16 cellular contexts compared by ENCODE assay signal in genomic region chr17:72466606-72467005, GRCh38.
DNase-seq lines count a peak whose midpoint lies in the region; ATAC-seq, FAIRE-seq and TF ChIP-seq lines count a peak whose summit lies in the region.
"Had no signal": no experiment of that assay in that cellular context is flagged by ENCODE, and none has a peak within 500 bp of the region (broad histone marks: within the 10 kb centered on the region; RNA-seq: fewer than 3 reads in every experiment).

No MANE protein-coding gene starts in this region.

- intact Hi-C loops in uterus (cut with DNase I; ENCODE audit: low total_unique reads), result no loop called here

- no peaks in the 10 kb centered on the region for H3K9me1 ChIP-seq in keratinocyte (ENCODE audit: control insufficient read depth, extremely low read depth, insufficient read depth, low read length)

- H3K4me2 ChIP-seq in OCI-LY3 (ENCODE audit: low read length), result peak overlapping the region; percentile 71
- peak overlapping the region; percentile 89 for H3K4me2 ChIP-seq in keratinocyte (ENCODE audit: control insufficient read depth, extremely low read depth, insufficient read depth, low read depth, low read length)

- ATAC-seq in GM18498 (IDR thresholded peaks at IDR 0.05; ENCODE audit: unreplicated experiment) (peak; percentile 2), HG02588 (IDR thresholded peaks at IDR 0.05; ENCODE audit: unreplicated experiment) (peak; percentile 6)
- ATAC-seq: activated CD8-positive, alpha-beta T cell treated with anti-CD3 and anti-CD28 coated beads, Interleukin-2, amount 10 ng/mL, durations not matched to agents 7 days and 5 days; gastroesophageal sphincter had no signal

- H2AFZ ChIP-seq in OCI-LY3 (ENCODE audit: low read depth, low read length) (no peak overlapping the region), keratinocyte (ENCODE audit: control insufficient read depth, low read length) (no peak overlapping the region)

- no peaks in the 10 kb centered on the region for H3K36me3 ChIP-seq in OCI-LY3 (replicated peaks; ENCODE audit: low read depth, low read length)
- peaks cover 0 to 5% of the 10 kb centered on the region in 2 experiments for H3K36me3 ChIP-seq in keratinocyte (ENCODE audit: control insufficient read depth in 2 of 2, extremely low read depth in 1 of 2, insufficient read depth in 2 of 2, low read length in 2 of 2)
- H3K36me3 ChIP-seq in uterus, result no peaks in the 10 kb centered on the region
- H3K36me3 ChIP-seq: gastroesophageal sphincter, tibial nerve had no signal

- H3K27ac ChIP-seq in OCI-LY3 (ENCODE audit: low read length), result no peak overlapping the region
- peak overlapping the region; percentile 94 for H3K27ac ChIP-seq in keratinocyte (ENCODE audit: control insufficient read depth, insufficient read depth, low read length)
- no peak overlapping the region for H3K27ac ChIP-seq in uterus
- H3K27ac ChIP-seq: gastroesophageal sphincter had no signal

- in situ Hi-C loops in ACHN (cut with HindIII; ENCODE audit: low pct_ligation_motif_present, low pct_unique_long_range_greater_than_20kb, low sequenced_read_pairs), result no loop called here

- H3K4me3 ChIP-seq in OCI-LY3 (ENCODE audit: low read length) (no peak overlapping the region), keratinocyte (ENCODE audit: control insufficient read depth in 2 of 3, extremely low read depth in 1 of 3, insufficient read depth in 2 of 3, low read depth in 1 of 3, low read length in 3 of 3) (no peak overlapping the region), uterus (no peak overlapping the region)
- H3K4me3 ChIP-seq: gastroesophageal sphincter, tibial nerve had no signal

- H3K9ac ChIP-seq in OCI-LY3 (ENCODE audit: low read length), result no peak overlapping the region
- peak overlapping the region; percentile 35 for H3K9ac ChIP-seq in keratinocyte (ENCODE audit: control insufficient read depth, extremely low read depth, insufficient read depth, low read length)

- no peaks in the 10 kb centered on the region for H3K9me3 ChIP-seq in OCI-LY3 (ENCODE audit: insufficient read depth, low read length)
- peaks cover 8% of the 10 kb centered on the region for H3K9me3 ChIP-seq in keratinocyte (ENCODE audit: control insufficient read depth, low read depth, low read length)
- H3K9me3 ChIP-seq in uterus, result no peaks in the 10 kb centered on the region

- DNase-seq in keratinocyte (ENCODE audit: low read depth, low spot score) (no peak), SHP77 (lab: John Stamatoyannopoulos, UW) (no peak), ACHN (no peak), uterus (no peak)
- DNase-seq in activated CD4-positive, alpha-beta T cell treated with anti-CD3 and anti-CD28 coated beads, Interleukin-2, amount 50 U/mL, for 1 hour, result no peak
- DNase-seq: activated CD8-positive, alpha-beta T cell treated with anti-CD3 and anti-CD28 coated beads, Interleukin-2, amount 10 ng/mL, durations not matched to agents 7 days and 5 days; activated gamma-delta T cell treated with Interleukin-2 at 50 U/mL for 16 hours; endodermal cell; NCI-H1092; NCI-H510A treated with DMSO at 0.1 percent for 48 hours; posterior cingulate gyrus had no signal

- H3K4me1 ChIP-seq in OCI-LY3 (ENCODE audit: low read length), result peaks cover 35% of the 10 kb centered on the region
- peaks cover 75% of the 10 kb centered on the region for H3K4me1 ChIP-seq in keratinocyte (ENCODE audit: control insufficient read depth, extremely low read depth, insufficient read depth, low read length)
- no peaks in the 10 kb centered on the region for H3K4me1 ChIP-seq in uterus
- H3K4me1 ChIP-seq: gastroesophageal sphincter had no signal

- no peak for TF ChIP-seq CTCF in OCI-LY3 (IDR thresholded peaks at IDR 0.05; ENCODE audit: low read depth, low read length)
- no peak for TF ChIP-seq CTCF in keratinocyte (optimal IDR thresholded peaks at IDR 0.05 in 1 of 3, IDR thresholded peaks at IDR 0.05 in 1 of 3, conservative IDR thresholded peaks at IDR 0.05 in 1 of 3; ENCODE audit: extremely low read depth in 1 of 3, insufficient read depth in 2 of 3, low read length in 3 of 3)
- TF ChIP-seq CTCF in uterus (IDR thresholded peaks at IDR 0.05), result no peak

- dilution Hi-C loops in keratinocyte (cut with MboI; ENCODE audit: extremely low pct_ligation_motif_present, low sequenced_read_pairs), result no loop called here

- FAIRE-seq in keratinocyte (lab: Jason Lieb, UNC), result no peak

- H3K79me2 ChIP-seq in OCI-LY3 (ENCODE audit: low read length) (no peaks in the 10 kb centered on the region), keratinocyte (ENCODE audit: control insufficient read depth, insufficient read depth, low read length) (peaks cover 85% of the 10 kb centered on the region)

- H3K27me3 ChIP-seq in OCI-LY3 (ENCODE audit: low read depth, low read length), result peaks cover 14% of the 10 kb centered on the region; the same call in 1 of the 2 replicates
- H3K27me3 ChIP-seq in keratinocyte (ENCODE audit: control insufficient read depth, extremely low read depth, insufficient read depth, low read length), result no peaks in the 10 kb centered on the region
- no peaks in the 10 kb centered on the region for H3K27me3 ChIP-seq in uterus
- H3K27me3 ChIP-seq: tibial nerve had no signal

- no peak for TF ChIP-seq POLR2A in uterus (IDR thresholded peaks at IDR 0.05)

- H4K20me1 ChIP-seq in OCI-LY3 (ENCODE audit: insufficient read depth, low read length) (no peaks in the 10 kb centered on the region), keratinocyte (ENCODE audit: control insufficient read depth, extremely low read depth, insufficient read depth, low read length) (peaks cover 6% of the 10 kb centered on the region)
